Comparison of ENCODE assay signal across 8 cellular contexts in the genomic region with DNA sequence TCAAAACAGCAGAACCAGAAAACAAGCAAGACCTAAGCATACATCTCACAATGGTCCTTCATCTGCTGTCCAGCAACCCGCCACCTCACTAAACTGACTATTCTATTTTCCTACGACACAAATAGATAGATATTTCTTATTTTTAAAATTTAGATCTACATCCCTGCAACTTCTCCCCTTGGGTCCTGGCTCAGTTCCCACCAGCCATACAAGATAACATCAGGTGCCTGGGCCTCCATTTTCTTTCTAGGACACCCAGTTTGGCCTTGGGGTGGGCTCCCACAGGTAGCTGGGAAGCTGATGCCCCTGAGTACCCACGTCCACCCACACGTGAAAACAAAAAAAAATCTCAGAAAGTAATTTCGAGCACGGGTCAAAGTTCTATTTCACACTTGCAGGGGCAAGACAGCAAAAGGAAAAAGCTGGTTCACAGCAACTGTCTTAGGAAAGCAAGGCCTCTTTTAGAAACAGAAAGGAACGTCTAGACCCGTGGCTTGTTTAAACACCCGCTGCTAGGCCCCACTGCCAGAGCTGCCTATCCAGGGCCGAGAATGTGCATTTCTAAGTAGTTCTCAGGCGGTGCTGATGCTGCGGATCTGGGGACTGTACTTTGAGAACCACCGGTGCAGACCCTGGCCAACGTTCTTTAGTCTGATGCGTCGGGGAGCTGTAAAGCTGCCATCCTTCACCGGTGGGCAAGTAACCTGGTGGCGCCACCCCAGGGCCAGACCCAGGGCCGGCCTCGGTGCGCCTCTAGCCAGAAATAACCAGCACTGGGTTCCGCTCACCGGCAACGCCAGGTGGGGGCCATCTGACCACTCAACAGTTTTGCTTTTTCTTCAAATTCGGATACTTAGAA. TPM values are rescaled to one million over a fixed set of nuclear protein-coding genes. Genes with fewer than 3 reads are reported as not detected.
A peak's percentile ranks its signal among the peaks of the same experiment; 100 is the strongest.
DNase-seq lines count a peak whose midpoint lies in the region; ATAC-seq and TF ChIP-seq lines count a peak whose summit lies in the region.

No MANE protein-coding gene starts in this region.

- H3K27ac Mint-ChIP-seq in stimulated activated memory B cell treated with anti-CD40 and anti-IgM and Interleukin-4, amounts not matched to agents 10 μg/mL and 1 μg/mL and 100 μg/mL, for 72 hours, result peak overlapping the region; percentile 84

- peak overlapping the region; percentile 83 for H3K27ac ChIP-seq in Karpas-422 (ENCODE audit: low read length)
- peak overlapping the region; percentile 88 for H3K27ac ChIP-seq in duodenal mucosa (ENCODE audit: low read depth, low read length)
- H3K27ac ChIP-seq in lung (ENCODE audit: low read depth in 1 of 2, low read length in 1 of 2), result peak overlapping the region; percentile 92 to 96

- H3K9me3 Mint-ChIP-seq in stimulated activated memory B cell treated with anti-CD40 and anti-IgM and Interleukin-4, amounts not matched to agents 10 μg/mL and 1 μg/mL and 100 μg/mL, for 72 hours, result no peaks in the 10 kb centered on the region

- ATAC-seq in lung (ENCODE audit: insufficient read depth, low FRiP score), result peak; percentile 36
- ATAC-seq in stimulated activated memory B cell treated with anti-CD40 and anti-IgM and Interleukin-4, amounts not matched to agents 10 μg/mL and 1 μg/mL and 100 μg/mL, for 72 hours, result peak; percentile 77

- H3K4me1 Mint-ChIP-seq in stimulated activated memory B cell treated with anti-CD40 and anti-IgM and Interleukin-4, amounts not matched to agents 10 μg/mL and 1 μg/mL and 100 μg/mL, for 72 hours, result peaks cover 36% of the 10 kb centered on the region

- H3K36me3 ChIP-seq in Karpas-422 (ENCODE audit: insufficient read depth, low read length), result no peaks in the 10 kb centered on the region
- H3K36me3 ChIP-seq in duodenal mucosa (ENCODE audit: control insufficient read depth in 1 of 2, insufficient read depth in 2 of 2, low read length in 2 of 2), result no peaks in the 10 kb centered on the region
- no peaks in the 10 kb centered on the region for H3K36me3 ChIP-seq in lung (ENCODE audit: control insufficient read depth in 2 of 2, insufficient read depth in 2 of 2, low read length in 2 of 2)

- no peaks in the 10 kb centered on the region for H3K27me3 ChIP-seq in Karpas-422 (ENCODE audit: low read length)
- no peaks in the 10 kb centered on the region for H3K27me3 ChIP-seq in duodenal mucosa (ENCODE audit: control insufficient read depth in 1 of 2, insufficient read depth in 2 of 2, low read length in 2 of 2)
- no peaks in the 10 kb centered on the region for H3K27me3 ChIP-seq in lung (ENCODE audit: control insufficient read depth, insufficient read depth)

- H3K4me2 ChIP-seq in Karpas-422 (ENCODE audit: low read depth, low read length, poor library complexity, severe bottlenecking), result peak overlapping the region; percentile 95

- TF ChIP-seq CTCF in lung (IDR thresholded peaks at IDR 0.05; ENCODE audit: control extremely low read depth, extremely low read depth), result no peak

- peaks cover 20% of the 10 kb centered on the region for H3K4me1 ChIP-seq in Karpas-422 (ENCODE audit: low read length)
- peaks cover 9 to 14% of the 10 kb centered on the region in 2 donors for H3K4me1 ChIP-seq in duodenal mucosa (ENCODE audit: control insufficient read depth in 1 of 2, insufficient read depth in 2 of 2, low read length in 2 of 2)
- H3K4me1 ChIP-seq in lung (ENCODE audit: control insufficient read depth in 2 of 2, insufficient read depth in 2 of 2, low read length in 2 of 2), result peaks cover 3% of the 10 kb centered on the region in 2 donors

- DNase-seq in NCI-H2081 (lab: John Stamatoyannopoulos, UW) (peak; percentile 50 to 66), NCI-H2081 treated with DMSO at 0.1 percent for 48 hours (lab: John Stamatoyannopoulos, UW) (no peak), H4 (ENCODE audit: low spot score) (peak; percentile 6), Karpas-422 (peak; percentile 78), T-helper 22 cell (ENCODE audit: low read depth) (peak; percentile 16), lung (ENCODE audit: low spot score) (no peak)

- H3K9me2 ChIP-seq in Karpas-422 (replicated peaks; ENCODE audit: insufficient read depth, low read length), result no peaks in the 10 kb centered on the region

- H3K4me3 ChIP-seq in Karpas-422 (ENCODE audit: low read length) (peak overlapping the region; percentile 83), duodenal mucosa (ENCODE audit: low read depth in 1 of 2, low read length in 2 of 2) (peak overlapping the region; percentile 84 to 86), lung (peak overlapping the region; percentile 58)

- no peaks in the 10 kb centered on the region for H3K27me3 Mint-ChIP-seq in stimulated activated memory B cell treated with anti-CD40 and anti-IgM and Interleukin-4, amounts not matched to agents 10 μg/mL and 1 μg/mL and 100 μg/mL, for 72 hours

- WGBS in lung, 2 donors, result 12% methylated on average over 25 of the region's 25 CpGs

- peak overlapping the region; percentile 86 for H3K9ac ChIP-seq in Karpas-422 (ENCODE audit: low read length)
- H3K9ac ChIP-seq in duodenal mucosa (ENCODE audit: low read depth in 1 of 2, low read length in 2 of 2), result peak overlapping the region; percentile 78 to 80

- H2AFZ ChIP-seq in Karpas-422 (ENCODE audit: low read length), result peak overlapping the region; percentile 99

- H3K4me3 Mint-ChIP-seq in stimulated activated memory B cell treated with anti-CD40 and anti-IgM and Interleukin-4, amounts not matched to agents 10 μg/mL and 1 μg/mL and 100 μg/mL, for 72 hours, result peak overlapping the region; percentile 88

- no peaks in the 10 kb centered on the region for H3K79me2 ChIP-seq in Karpas-422 (ENCODE audit: low read length)

- no peaks in the 10 kb centered on the region for H3K9me3 ChIP-seq in Karpas-422 (ENCODE audit: low read length)
- H3K9me3 ChIP-seq in duodenal mucosa (ENCODE audit: control insufficient read depth in 1 of 2, low read length in 2 of 2), result no peaks in the 10 kb centered on the region
- no peaks in the 10 kb centered on the region for H3K9me3 ChIP-seq in lung (ENCODE audit: control insufficient read depth in 2 of 2, insufficient read depth in 1 of 2, low read length in 1 of 2)

- H4K20me1 ChIP-seq in Karpas-422 (ENCODE audit: insufficient read depth, low read depth, low read length), result no peaks in the 10 kb centered on the region

- no peaks in the 10 kb centered on the region for H3K36me3 Mint-ChIP-seq in stimulated activated memory B cell treated with anti-CD40 and anti-IgM and Interleukin-4, amounts not matched to agents 10 μg/mL and 1 μg/mL and 100 μg/mL, for 72 hours

RNA-seq across cellular contexts. Expression of a gene that starts 47.3 kb away (rescaled TPM):
- total RNA-seq in H4 (2014; rRNA removed; shearing (Covaris generic)), result 9.3 and 14.4 TPM in 2 replicates
- total RNA-seq in Karpas-422 (2014; rRNA removed; shearing (Covaris generic); ENCODE audit: low replicate concordance), result 15.5 and 26.2 TPM in 2 replicates
- 10 to 100 TPM in 1 of 2 donors, 1 to 10 TPM in 1; 7.5 to 24.4 TPM for total RNA-seq in lung
- polyA plus RNA-seq in lung, result 10 to 100 TPM in 1 of 2 donors, 1 to 10 TPM in 1; 7.9 to 10.2 TPM

RNA-seq across cellular contexts. Expression of a gene that starts 53.0 kb away (rescaled TPM):
- 2.5 and 3.7 TPM in 2 replicates for total RNA-seq in H4 (2014; rRNA removed; shearing (Covaris generic))
- 6.2 and 11.5 TPM in 2 replicates for total RNA-seq in Karpas-422 (2014; rRNA removed; shearing (Covaris generic); ENCODE audit: low replicate concordance)
- 1 to 10 TPM; 5.3 to 7.0 TPM for total RNA-seq in lung
- 1 to 10 TPM; 1.7 to 2.4 TPM for polyA plus RNA-seq in lung

Comparison
In these comparisons a context has a peak if more than half of its experiments do, and no peak if none do; other contexts are left out.
1. DNase-seq: peak in NCI-H2081 (2 of 2), H4 (single experiment), Karpas-422 (single experiment) and T-helper 22 cell (single experiment); none in NCI-H2081 treated with DMSO at 0.1 percent for 48 hours (single experiment) and lung (single experiment).
2. Peak in every context shown above with its lines, with median percentiles within 50 percentile points of each other: H3K27ac ChIP-seq and H3K4me3 ChIP-seq.